8 cellular contexts compared by ENCODE assay signal in genomic region chr6:14117158-14118090, GRCh38.
A peak's percentile ranks its signal among the peaks of the same experiment; 100 is the strongest.
DNase-seq lines count a peak whose midpoint lies in the region; ATAC-seq lines count a peak whose summit lies in the region.

TSS of gene CD83 (plus strand) at chr6:14117772. CDS start at chr6:14117812, 40 bp downstream.

- ATAC-seq in HG02610 (IDR thresholded peaks at IDR 0.05; ENCODE audit: unreplicated experiment) = peak; percentile 57

- peak; percentile 52 for DNase-seq in NCI-H1436 (lab: John Stamatoyannopoulos, UW)
- DNase-seq in NCI-H1436 treated with DMSO at 0.1 percent for 48 hours (lab: John Stamatoyannopoulos, UW) = no peak
- peak; percentile 14 for DNase-seq in NCI-H146 treated with DMSO at 0.1 percent for 48 hours (lab: John Stamatoyannopoulos, UW; ENCODE audit: unreplicated experiment)
- peak; percentile 64 to 81 (median 74) for DNase-seq in activated CD4-positive, CD25-positive, alpha-beta regulatory T cell (lab: John Stamatoyannopoulos, UW)
- DNase-seq in central memory CD4-positive, alpha-beta T cell = peak; percentile 88
- DNase-seq in kidney tubule cell (ENCODE audit: low spot score) = peak; percentile 84
- peak; percentile 78 to 80 for DNase-seq in stimulated activated CD4-positive, alpha-beta T cell treated with anti-CD3 and anti-CD28 coated beads, Interleukin-1b, Interleukin-23, amount 100 ng/mL, for 4 hours (ENCODE audit: low read depth in 2 of 2)
